8 cellular contexts compared by ENCODE assay signal in genomic region chr3:39126532-39127071, GRCh38. TPM values are rescaled to one million over a fixed set of nuclear protein-coding genes. Genes with fewer than 3 reads are reported as not detected.
DNase-seq lines count a peak whose midpoint lies in the region; ATAC-seq and TF ChIP-seq lines count a peak whose summit lies in the region.

No MANE protein-coding gene starts in this region.

- H3K36me3 Mint-ChIP-seq in effector memory CD8-positive, alpha-beta T cell (ENCODE audit: insufficient read depth) = peaks cover 3% of the 10 kb centered on the region

- no peaks in the 10 kb centered on the region for H3K27me3 Mint-ChIP-seq in effector memory CD8-positive, alpha-beta T cell

- no peak overlapping the region for H3K4me3 ChIP-seq in AG10803 (ENCODE audit: low read length)

- H3K27ac Mint-ChIP-seq in effector memory CD8-positive, alpha-beta T cell = no peak overlapping the region

- peak; percentile 80 for TF ChIP-seq CTCF in AG10803 (conservative IDR thresholded peaks at IDR 0.05; ENCODE audit: low read length)
- TF ChIP-seq CTCF in GM12872 (IDR thresholded peaks at IDR 0.05; ENCODE audit: insufficient read depth, low read depth, low read length) = peak; percentile 56; the same call in 2 of the 3 replicates

- peak; percentile 61 for DNase-seq in AG10803 (ENCODE audit: low read depth)
- DNase-seq in RKO (ENCODE audit: low spot score) = peak; percentile 19
- no peak for DNase-seq in effector memory CD8-positive, alpha-beta T cell
- peak; percentile 57 for DNase-seq in myocyte (ENCODE audit: low read depth)
- DNase-seq in NCI-H1694 (lab: John Stamatoyannopoulos, UW) = no peak
- DNase-seq in stimulated activated CD4-positive, alpha-beta T cell treated with anti-CD3 and anti-CD28 coated beads, Interleukin-2, amount 100 ng/mL, for 48 hours = no peak

- H3K9me3 Mint-ChIP-seq in effector memory CD8-positive, alpha-beta T cell = no peaks in the 10 kb centered on the region

- peaks cover 21 to 27% of the 10 kb centered on the region in 2 donors for H3K4me1 Mint-ChIP-seq in effector memory CD8-positive, alpha-beta T cell (ENCODE audit: low read depth in 2 of 2)

- no peak overlapping the region for H3K4me3 Mint-ChIP-seq in effector memory CD8-positive, alpha-beta T cell

- peak; percentile 25 for ATAC-seq in effector memory CD8-positive, alpha-beta T cell (replicated peaks)
- ATAC-seq in GM18519 (IDR thresholded peaks at IDR 0.05; ENCODE audit: low FRiP score, unreplicated experiment) = no peak

RNA-seq across cellular contexts. Expression of gene TTC21A, which starts 19.1 kb away (rescaled TPM):
- 1.7 and 2.7 TPM in 2 replicates for total RNA-seq in myocyte
- 5.0 TPM for polyA plus RNA-seq in myocyte (2012)

RNA-seq across cellular contexts. Expression of gene GORASP1, which starts 19.2 kb away (rescaled TPM):
- total RNA-seq in myocyte = 50.7 and 56.9 TPM in 2 replicates
- 56.3 TPM for polyA plus RNA-seq in myocyte (2012)

RNA-seq across cellular contexts. Expression of gene CSRNP1, which starts 26.8 kb away (rescaled TPM):
- total RNA-seq in myocyte = 10.6 and 13.7 TPM in 2 replicates
- polyA plus RNA-seq in myocyte (2012) = 19.7 TPM

Comparison
In these comparisons a context has a peak if more than half of its experiments do, and no peak if none do; other contexts are left out.
1. DNase-seq: peak in AG10803 (single experiment), RKO (single experiment) and myocyte (single experiment); none in effector memory CD8-positive, alpha-beta T cell (0 of 3), NCI-H1694 (single experiment) and stimulated activated CD4-positive, alpha-beta T cell treated with anti-CD3 and anti-CD28 coated beads, Interleukin-2, amount 100 ng/mL, for 48 hours (0 of 2).